In the genomic region with DNA sequence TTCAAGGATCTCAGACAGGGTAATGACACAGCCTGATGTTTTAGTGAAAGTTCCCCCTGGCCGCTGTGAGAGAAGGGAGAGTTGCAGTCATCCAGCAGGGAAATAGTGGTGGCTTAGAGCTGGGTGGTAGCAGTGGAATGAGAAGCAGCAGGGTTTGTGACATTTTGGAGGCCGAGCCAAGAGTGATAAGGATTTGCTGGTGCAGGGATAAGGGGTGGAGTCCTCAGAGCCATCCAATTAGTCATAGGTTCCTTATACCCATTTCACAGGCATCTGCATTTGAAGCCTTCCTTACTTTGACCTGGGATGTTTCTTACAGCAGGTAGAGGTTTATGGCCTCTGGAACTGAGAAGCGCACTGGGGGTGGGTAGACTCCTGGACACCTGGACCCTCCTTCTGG, we compare ENCODE assay signal across 21 cellular contexts. TPM values are rescaled to one million over a fixed set of nuclear protein-coding genes. Genes with fewer than 3 reads are reported as not detected.
DNase-seq lines count a peak whose midpoint lies in the region; ATAC-seq, FAIRE-seq and TF ChIP-seq lines count a peak whose summit lies in the region.
"Had no signal": no experiment of that assay in that cellular context is flagged by ENCODE, and none has a peak within 500 bp of the region (broad histone marks: within the 10 kb centered on the region; RNA-seq: fewer than 3 reads in every experiment).

No MANE protein-coding gene starts in this region.

- no peak for DNase-seq in activated T-cell treated with anti-CD3 and anti-CD28 coated beads, Interleukin-2, amount 50 U/mL, for 24 hours
- no peak for DNase-seq in activated T-cell treated with anti-CD3 and anti-CD28 coated beads, Interleukin-2, amount 50 U/mL, for 72 hours
- DNase-seq in WTC11 (ENCODE audit: low spot score) (no peak), bronchial epithelial cell (ENCODE audit: low read depth) (no peak), germinal center (ENCODE audit: low spot score) (no peak), NCI-H187 treated with DMSO at 0.1 percent for 48 hours (lab: John Stamatoyannopoulos, UW) (no peak), neural progenitor cell (ENCODE audit: low spot score) (no peak)
- DNase-seq in stimulated activated effector memory CD8-positive, alpha-beta T cell treated with anti-CD3 and anti-CD28 coated beads, Interleukin-12 subunit alpha, Interleukin-12 subunit beta, amount 100 ng/mL, for 72 hours (ENCODE audit: low spot score in 2 of 2) = no peak
- DNase-seq: activated CD4-positive, alpha-beta T cell treated with anti-CD3 and anti-CD28 coated beads, Interleukin-2, amount 50 U/mL, for 48 hours; activated gamma-delta T cell; GDM1; glutamatergic neuron; GOT3; NCI-H187; NCI-H2227 treated with DMSO at 0.1 percent for 48 hours; NCI-H748 treated with DMSO at 0.1 percent for 48 hours; T1000 had no signal

- no peak overlapping the region for H2AFZ ChIP-seq in neural progenitor cell (replicated peaks)

- TF ChIP-seq CTCF in WTC11 (IDR thresholded peaks at IDR 0.05) (no peak), bronchial epithelial cell (IDR thresholded peaks at IDR 0.05; ENCODE audit: insufficient read depth, low read length, severe bottlenecking) (no peak), neural progenitor cell (IDR thresholded peaks at IDR 0.05) (no peak)

- no peaks in the 10 kb centered on the region for H3K79me2 ChIP-seq in neural progenitor cell (ENCODE audit: low read depth)

- H3K4me3 ChIP-seq in bronchial epithelial cell (ENCODE audit: low read depth, low read length) (no peak overlapping the region), neural progenitor cell (no peak overlapping the region)
- H3K4me3 ChIP-seq: lung had no signal

- H3K9me3 ChIP-seq in neural progenitor cell (ENCODE audit: low read depth) = no peaks in the 10 kb centered on the region
- H3K9me3 ChIP-seq: neutrophil had no signal

- H3K4me1 ChIP-seq in neural progenitor cell = peaks cover 27% of the 10 kb centered on the region

- H3K27me3 ChIP-seq in bronchial epithelial cell (ENCODE audit: control insufficient read depth, insufficient read depth, low read length) (no peaks in the 10 kb centered on the region), neural progenitor cell (no peaks in the 10 kb centered on the region)
- H3K27me3 ChIP-seq: neutrophil had no signal

- no peak for ATAC-seq in activated T-cell treated with anti-CD3 and anti-CD28 coated beads, Interleukin-2, amount 50 U/mL, for 72 hours (replicated peaks in 1 of 2)
- no peak for ATAC-seq in WTC11
- ATAC-seq in stimulated activated effector memory CD8-positive, alpha-beta T cell treated with anti-CD3 and anti-CD28 coated beads, Interleukin-12 subunit alpha, Interleukin-12 subunit beta, amount 100 ng/mL, for 72 hours = no peak

- peaks cover 69% of the 10 kb centered on the region for H3K36me3 Mint-ChIP-seq in activated T-cell treated with anti-CD3 and anti-CD28 coated beads, Interleukin-2, amount 50 U/mL, for 24 hours (ENCODE audit: low read depth)
- no peaks in the 10 kb centered on the region for H3K36me3 Mint-ChIP-seq in activated T-cell treated with anti-CD3 and anti-CD28 coated beads, Interleukin-2, amount 50 U/mL, for 72 hours (ENCODE audit: insufficient read depth in 2 of 2)
- H3K36me3 Mint-ChIP-seq in WTC11 (peaks cover 29% of the 10 kb centered on the region), neural progenitor cell (no peaks in the 10 kb centered on the region)
- peaks cover 67% of the 10 kb centered on the region for H3K36me3 Mint-ChIP-seq in stimulated activated effector memory CD8-positive, alpha-beta T cell treated with anti-CD3 and anti-CD28 coated beads, Interleukin-12 subunit alpha, Interleukin-12 subunit beta, amount 100 ng/mL, for 72 hours

- POLR2A ChIA-PET in WTC11 (lab: Charles Lee) = no interaction called here

- H3K27me3 Mint-ChIP-seq in activated T-cell treated with anti-CD3 and anti-CD28 coated beads, Interleukin-2, amount 50 U/mL, for 24 hours = no peaks in the 10 kb centered on the region
- H3K27me3 Mint-ChIP-seq in activated T-cell treated with anti-CD3 and anti-CD28 coated beads, Interleukin-2, amount 50 U/mL, for 72 hours (ENCODE audit: low read depth) = no peaks in the 10 kb centered on the region
- H3K27me3 Mint-ChIP-seq in WTC11 (ENCODE audit: low read depth) (no peaks in the 10 kb centered on the region), neural progenitor cell (ENCODE audit: insufficient read depth, low read depth) (peaks cover 7% of the 10 kb centered on the region)
- H3K27me3 Mint-ChIP-seq: dendritic cell treated with granulocyte-macrophage colony-stimulating factor and Interleukin-4, amounts not matched to agents 40 ng/mL and 50 ng/mL, for 4 days had no signal

- peaks cover 2% of the 10 kb centered on the region for H4K20me1 ChIP-seq in neural progenitor cell (ENCODE audit: low read depth)

- no peak overlapping the region for H3K4me2 ChIP-seq in neural progenitor cell

- no peak overlapping the region for H3K27ac ChIP-seq in neural progenitor cell
- H3K27ac ChIP-seq: neutrophil had no signal

- H3K27ac Mint-ChIP-seq in activated T-cell treated with anti-CD3 and anti-CD28 coated beads, Interleukin-2, amount 50 U/mL, for 24 hours = peak overlapping the region; percentile 98
- no peak overlapping the region for H3K27ac Mint-ChIP-seq in activated T-cell treated with anti-CD3 and anti-CD28 coated beads, Interleukin-2, amount 50 U/mL, for 72 hours
- H3K27ac Mint-ChIP-seq in WTC11 = peak overlapping the region; percentile 94
- peak overlapping the region; percentile 87 for H3K27ac Mint-ChIP-seq in stimulated activated effector memory CD8-positive, alpha-beta T cell treated with anti-CD3 and anti-CD28 coated beads, Interleukin-12 subunit alpha, Interleukin-12 subunit beta, amount 100 ng/mL, for 72 hours
- H3K27ac Mint-ChIP-seq in neural progenitor cell = no peak overlapping the region
- H3K27ac Mint-ChIP-seq: dendritic cell treated with granulocyte-macrophage colony-stimulating factor and Interleukin-4, amounts not matched to agents 40 ng/mL and 50 ng/mL, for 4 days had no signal

- H3F3A ChIP-seq in neural progenitor cell (ENCODE audit: low read depth) = peaks cover 22% of the 10 kb centered on the region

- peaks cover 76% of the 10 kb centered on the region for H3K4me1 Mint-ChIP-seq in activated T-cell treated with anti-CD3 and anti-CD28 coated beads, Interleukin-2, amount 50 U/mL, for 24 hours (ENCODE audit: low read depth)
- H3K4me1 Mint-ChIP-seq in activated T-cell treated with anti-CD3 and anti-CD28 coated beads, Interleukin-2, amount 50 U/mL, for 72 hours (ENCODE audit: low read depth) = peaks cover 64% of the 10 kb centered on the region
- peaks cover 48% of the 10 kb centered on the region for H3K4me1 Mint-ChIP-seq in WTC11
- peaks cover 55% of the 10 kb centered on the region for H3K4me1 Mint-ChIP-seq in stimulated activated effector memory CD8-positive, alpha-beta T cell treated with anti-CD3 and anti-CD28 coated beads, Interleukin-12 subunit alpha, Interleukin-12 subunit beta, amount 100 ng/mL, for 72 hours
- peaks cover 10% of the 10 kb centered on the region for H3K4me1 Mint-ChIP-seq in neural progenitor cell

- no peaks in the 10 kb centered on the region for H3K9me3 Mint-ChIP-seq in activated T-cell treated with anti-CD3 and anti-CD28 coated beads, Interleukin-2, amount 50 U/mL, for 24 hours
- no peaks in the 10 kb centered on the region for H3K9me3 Mint-ChIP-seq in activated T-cell treated with anti-CD3 and anti-CD28 coated beads, Interleukin-2, amount 50 U/mL, for 72 hours
- no peaks in the 10 kb centered on the region for H3K9me3 Mint-ChIP-seq in WTC11
- no peaks in the 10 kb centered on the region for H3K9me3 Mint-ChIP-seq in stimulated activated effector memory CD8-positive, alpha-beta T cell treated with anti-CD3 and anti-CD28 coated beads, Interleukin-12 subunit alpha, Interleukin-12 subunit beta, amount 100 ng/mL, for 72 hours
- H3K9me3 Mint-ChIP-seq in neural progenitor cell = no peaks in the 10 kb centered on the region
- H3K9me3 Mint-ChIP-seq: dendritic cell treated with granulocyte-macrophage colony-stimulating factor and Interleukin-4, amounts not matched to agents 40 ng/mL and 50 ng/mL, for 4 days had no signal

- H3K36me3 ChIP-seq in bronchial epithelial cell (ENCODE audit: control insufficient read depth, insufficient read depth, low read length) (peaks cover 29% of the 10 kb centered on the region), neural progenitor cell (no peaks in the 10 kb centered on the region)

- CTCF ChIA-PET in WTC11 (lab: Charles Lee) = interaction anchor here (1.6 kb wide), 1 partner anchor 11 kb away, joined by 8 read pairs; no protein-coding TSS in a partner anchor

- peak; percentile 89 for FAIRE-seq in bronchial epithelial cell (lab: Jason Lieb, UNC)
- FAIRE-seq: GM18507 had no signal

- no peak overlapping the region for H3K4me3 Mint-ChIP-seq in activated T-cell treated with anti-CD3 and anti-CD28 coated beads, Interleukin-2, amount 50 U/mL, for 24 hours
- no peak overlapping the region for H3K4me3 Mint-ChIP-seq in activated T-cell treated with anti-CD3 and anti-CD28 coated beads, Interleukin-2, amount 50 U/mL, for 72 hours
- H3K4me3 Mint-ChIP-seq in WTC11 (no peak overlapping the region), neural progenitor cell (no peak overlapping the region)
- H3K4me3 Mint-ChIP-seq in stimulated activated effector memory CD8-positive, alpha-beta T cell treated with anti-CD3 and anti-CD28 coated beads, Interleukin-12 subunit alpha, Interleukin-12 subunit beta, amount 100 ng/mL, for 72 hours = no peak overlapping the region
- H3K4me3 Mint-ChIP-seq: dendritic cell treated with granulocyte-macrophage colony-stimulating factor and Interleukin-4, amounts not matched to agents 40 ng/mL and 50 ng/mL, for 4 days had no signal

- H3K9ac ChIP-seq in neural progenitor cell = no peak overlapping the region

RNA-seq across cellular contexts. Expression of gene JADE2, which starts 12.8 kb away (rescaled TPM):
- 10 to 100 TPM; 87.0 to 88.8 TPM for total RNA-seq in activated T-cell treated with anti-CD3 and anti-CD28 coated beads, Interleukin-2, amount 50 U/mL, for 72 hours
- total RNA-seq in WTC11 (2021) (39.4 to 46.2 TPM (median 40.8 TPM) in 3 replicates), bronchial epithelial cell (12.8 and 17.1 TPM in 2 replicates), neural progenitor cell (ENCODE audit: low replicate concordance) (1.7 and 2.3 TPM in 2 replicates)

Comparison
In these comparisons a context has a peak if more than half of its experiments do, and no peak if none do; other contexts are left out.
1. H3K27ac Mint-ChIP-seq: peak in activated T-cell treated with anti-CD3 and anti-CD28 coated beads, Interleukin-2, amount 50 U/mL, for 24 hours (single experiment), WTC11 (single experiment) and stimulated activated effector memory CD8-positive, alpha-beta T cell treated with anti-CD3 and anti-CD28 coated beads, Interleukin-12 subunit alpha, Interleukin-12 subunit beta, amount 100 ng/mL, for 72 hours (single experiment); none in activated T-cell treated with anti-CD3 and anti-CD28 coated beads, Interleukin-2, amount 50 U/mL, for 72 hours (single experiment) and neural progenitor cell (single experiment).